Comparison of ENCODE assay signal across 8 cellular contexts in genomic region chr2:166516712-166517303, GRCh38. TPM values are rescaled to one million over a fixed set of nuclear protein-coding genes. Genes with fewer than 3 reads are reported as not detected.
DNase-seq lines count a peak whose midpoint lies in the region; ATAC-seq and TF ChIP-seq lines count a peak whose summit lies in the region.

No MANE protein-coding gene starts in this region.

- no peaks in the 10 kb centered on the region for H3K27me3 ChIP-seq in NT2/D1 (ENCODE audit: insufficient read depth, insufficient read length)
- no peaks in the 10 kb centered on the region for H3K27me3 ChIP-seq in psoas muscle (ENCODE audit: insufficient read depth in 3 of 3, low read length in 2 of 3)

- in situ Hi-C loops in ACHN (cut with HindIII; ENCODE audit: low pct_ligation_motif_present, low pct_unique_long_range_greater_than_20kb, low sequenced_read_pairs): no loop called here

- DNase-seq in ACHN (peak; percentile 46), NT2/D1 (ENCODE audit: low read depth, low spot score) (peak; percentile 27), erythroblast (lab: John Stamatoyannopoulos, UW) (peak; percentile 1 to 15), psoas muscle (no peak), NK-92 (lab: John Stamatoyannopoulos, UW; ENCODE audit: unreplicated experiment) (no peak)
- DNase-seq in activated CD4-positive, alpha-beta memory T cell treated with anti-CD3 and anti-CD28 coated beads, Interleukin-2, amount 10 ng/mL, durations not matched to agents 7 days and 5 days: no peak

- H3K9me3 Mint-ChIP-seq in activated CD4-positive, alpha-beta memory T cell treated with anti-CD3 and anti-CD28 coated beads, Interleukin-2, amount 10 ng/mL, durations not matched to agents 7 days and 5 days: no peaks in the 10 kb centered on the region

- H3K4me1 ChIP-seq in NT2/D1 (ENCODE audit: insufficient read depth, insufficient read length) (no peaks in the 10 kb centered on the region), psoas muscle (no peaks in the 10 kb centered on the region)

- H3K27ac Mint-ChIP-seq in activated CD4-positive, alpha-beta memory T cell treated with anti-CD3 and anti-CD28 coated beads, Interleukin-2, amount 10 ng/mL, durations not matched to agents 7 days and 5 days: no peak overlapping the region

- CTCF ChIA-PET in activated CD4-positive, alpha-beta memory T cell treated with anti-CD3 and anti-CD28 coated beads, Interleukin-2, amount 10 ng/mL, durations not matched to agents 7 days and 5 days (lab: Charles Lee): interaction anchor here (1.0 kb wide), 1 partner anchor 9 kb away, joined by 3 read pairs; no protein-coding TSS in a partner anchor

- H3K4me3 ChIP-seq in NT2/D1 (ENCODE audit: insufficient read length, low read depth) (no peak overlapping the region), psoas muscle (no peak overlapping the region)

- no peak overlapping the region for H3K27ac ChIP-seq in psoas muscle

- H3K4me1 Mint-ChIP-seq in activated CD4-positive, alpha-beta memory T cell treated with anti-CD3 and anti-CD28 coated beads, Interleukin-2, amount 10 ng/mL, durations not matched to agents 7 days and 5 days: no peaks in the 10 kb centered on the region

- ATAC-seq in GM19035 (IDR thresholded peaks at IDR 0.05; ENCODE audit: unreplicated experiment): peak; percentile 52
- no peak for ATAC-seq in psoas muscle
- ATAC-seq in HG03039 (IDR thresholded peaks at IDR 0.05; ENCODE audit: unreplicated experiment): no peak

- no peak for TF ChIP-seq POLR2A in erythroblast (IDR thresholded peaks at IDR 0.05; ENCODE audit: low read length)

- H3K36me3 ChIP-seq in NT2/D1 (ENCODE audit: insufficient read depth, insufficient read length, low read length) (no peaks in the 10 kb centered on the region), psoas muscle (ENCODE audit: insufficient read depth in 1 of 2, low read depth in 1 of 2) (no peaks in the 10 kb centered on the region)

- H3K9me3 ChIP-seq in NT2/D1 (ENCODE audit: insufficient read depth, low read length) (no peaks in the 10 kb centered on the region), psoas muscle (no peaks in the 10 kb centered on the region)

- TF ChIP-seq CTCF in psoas muscle (IDR thresholded peaks at IDR 0.05): peak; percentile 40

- 2 to 6% (median 3%) methylated on average over 2 of the region's 2 CpGs for WGBS in psoas muscle, 3 donors

- no peaks in the 10 kb centered on the region for H3K27me3 Mint-ChIP-seq in activated CD4-positive, alpha-beta memory T cell treated with anti-CD3 and anti-CD28 coated beads, Interleukin-2, amount 10 ng/mL, durations not matched to agents 7 days and 5 days

- intact Hi-C loops in psoas muscle (cut with DNase I): loop anchor here in 1 of 2 donors (5.0 kb wide), 1 partner anchor 155 kb away; no protein-coding TSS in a partner anchor

- H3K9ac ChIP-seq in NT2/D1 (ENCODE audit: insufficient read length, low read depth): no peak overlapping the region

- H3K4me3 Mint-ChIP-seq in activated CD4-positive, alpha-beta memory T cell treated with anti-CD3 and anti-CD28 coated beads, Interleukin-2, amount 10 ng/mL, durations not matched to agents 7 days and 5 days: no peak overlapping the region

- no peaks in the 10 kb centered on the region for H3K36me3 Mint-ChIP-seq in activated CD4-positive, alpha-beta memory T cell treated with anti-CD3 and anti-CD28 coated beads, Interleukin-2, amount 10 ng/mL, durations not matched to agents 7 days and 5 days (ENCODE audit: low read depth)

- POLR2A ChIA-PET in activated CD4-positive, alpha-beta memory T cell treated with anti-CD3 and anti-CD28 coated beads, Interleukin-2, amount 10 ng/mL, durations not matched to agents 7 days and 5 days (lab: Charles Lee): no interaction called here

RNA-seq across cellular contexts. Expression of gene SCN7A, which starts 22.8 kb away (rescaled TPM):
- 10 to 100 TPM in 1 of 4 donors, 1 to 10 TPM in 3; 2.5 to 17.3 (median 4.4) TPM for total RNA-seq in psoas muscle
- 1 to 10 TPM; 1.2 to 2.0 (median 1.4) TPM for polyA plus RNA-seq in psoas muscle
- not detected for total RNA-seq in activated CD4-positive, alpha-beta memory T cell treated with anti-CD3 and anti-CD28 coated beads, Interleukin-2, amount 10 ng/mL, durations not matched to agents 7 days and 5 days

Comparison
In these comparisons a context has a peak if more than half of its experiments do, and no peak if none do; other contexts are left out.
1. DNase-seq: peak in ACHN (single experiment), NT2/D1 (single experiment) and erythroblast (2 of 2); none in psoas muscle (0 of 2), activated CD4-positive, alpha-beta memory T cell treated with anti-CD3 and anti-CD28 coated beads, Interleukin-2, amount 10 ng/mL, durations not matched to agents 7 days and 5 days (single experiment) and NK-92 (single experiment).